8 cellular contexts compared by ENCODE assay signal in the genomic region with DNA sequence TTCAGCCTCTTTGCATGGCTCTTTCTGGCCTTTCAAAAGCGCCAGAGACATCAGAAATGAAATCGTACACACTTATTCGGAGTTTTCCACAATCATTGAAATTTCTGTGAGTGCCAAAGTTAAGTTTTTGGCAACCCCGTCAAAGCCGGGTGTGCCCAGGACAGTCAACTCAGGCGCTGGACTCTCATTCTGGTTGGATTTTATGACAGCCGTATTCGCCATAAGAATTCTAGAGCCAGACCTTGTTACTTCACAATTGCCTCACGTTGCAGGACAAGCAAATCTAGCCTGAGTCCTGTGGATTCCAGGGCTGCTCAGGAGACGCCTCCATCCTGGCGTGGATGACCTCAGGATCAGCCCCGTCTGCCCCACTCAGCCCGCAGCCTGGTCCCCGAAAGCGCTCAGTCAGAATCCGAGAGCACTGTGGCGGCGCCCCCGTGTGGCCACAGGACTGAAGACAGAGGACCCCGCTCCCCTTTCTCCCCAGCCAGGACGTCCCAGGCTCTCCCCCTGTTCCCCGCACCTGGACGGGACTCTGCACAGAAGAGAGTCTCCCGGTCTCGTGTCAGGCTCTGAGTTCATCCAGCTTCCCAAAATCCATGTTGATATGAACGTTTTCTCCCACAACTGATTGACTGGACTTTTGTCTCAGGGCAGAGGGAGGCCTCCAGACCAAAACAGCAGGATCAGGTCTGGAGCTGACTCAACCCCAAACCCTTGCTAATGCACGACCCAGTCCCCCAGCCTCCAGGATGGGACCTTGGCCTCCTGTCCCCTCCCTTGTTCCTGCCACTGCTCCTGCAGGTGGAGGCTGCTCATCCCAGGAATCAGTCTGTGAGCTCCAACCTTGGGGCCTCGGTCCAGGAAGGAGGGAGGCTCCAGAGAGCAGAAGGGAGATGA. TPM values are rescaled to one million over a fixed set of nuclear protein-coding genes. Genes with fewer than 3 reads are reported as not detected.
DNase-seq lines count a peak whose midpoint lies in the region; ATAC-seq and TF ChIP-seq lines count a peak whose summit lies in the region.

No MANE protein-coding gene starts in this region.

- H3K4me3 ChIP-seq in adipocyte (ENCODE audit: low read length) (peak overlapping the region; percentile 71), heart right ventricle (peak overlapping the region in 7 of 10 donors; percentile 8 to 38 (median 28)), prostate gland (no peak overlapping the region)

- H3K27ac ChIP-seq in heart right ventricle (no peak overlapping the region), prostate gland (no peak overlapping the region)

- H3K27me3 ChIP-seq in adipocyte (replicated peaks; ENCODE audit: control insufficient read depth, insufficient read depth, low read length): no peaks in the 10 kb centered on the region
- peaks cover 0 to 15% (median 0%) of the 10 kb centered on the region in 7 donors for H3K27me3 ChIP-seq in heart right ventricle
- no peaks in the 10 kb centered on the region for H3K27me3 ChIP-seq in prostate gland (replicated peaks; ENCODE audit: insufficient read depth)

- peak overlapping the region; percentile 40 for H3K9ac ChIP-seq in adipocyte (ENCODE audit: low read length)

- WGBS in heart right ventricle, 2 donors: 15 to 19% methylated on average over 28 of the region's 28 CpGs
- 13% methylated on average over 28 of the region's 28 CpGs for WGBS in prostate gland

- peak; percentile 35 for DNase-seq in COLO668 (lab: John Stamatoyannopoulos, UW; ENCODE audit: unreplicated experiment)
- peak; percentile 65 for DNase-seq in HCEC 1CT
- peak; percentile 10 for DNase-seq in SK-N-DZ (ENCODE audit: low spot score)
- DNase-seq in adipocyte (ENCODE audit: low read depth): peak; percentile 93
- peak; percentile 81 to 86 for DNase-seq in heart right ventricle
- peak; percentile 72 for DNase-seq in prostate gland (ENCODE audit: low spot score)
- DNase-seq in DMS153 treated with DMSO at 0.1 percent for 48 hours (lab: John Stamatoyannopoulos, UW; ENCODE audit: unreplicated experiment): no peak

- H3K9me3 ChIP-seq in adipocyte (ENCODE audit: control insufficient read depth, low read length): peaks cover 26% of the 10 kb centered on the region
- H3K9me3 ChIP-seq in heart right ventricle: peaks cover 0 to 18% (median 0%) of the 10 kb centered on the region in 11 donors
- H3K9me3 ChIP-seq in prostate gland: no peaks in the 10 kb centered on the region

- peak; percentile 89 to 99 (median 97) for ATAC-seq in heart right ventricle
- no peak for ATAC-seq in GM21390 (IDR thresholded peaks at IDR 0.05; ENCODE audit: unreplicated experiment)

- intact Hi-C loops in heart right ventricle (cut with DNase I) (loop anchor here (1.0 to 10.0 kb wide), 8 partner anchors 39 to 247 kb away; partner anchors contain the start of gene MICA (in 2 of the 10)), prostate gland (cut with DNase I) (loop anchor here (1.0 kb wide), 1 partner anchor 44 kb away; no protein-coding TSS in a partner anchor)

- TF ChIP-seq CTCF in heart right ventricle (IDR thresholded peaks at IDR 0.05): peak; percentile 70 to 92 (median 89)
- TF ChIP-seq CTCF in prostate gland (IDR thresholded peaks at IDR 0.05): peak; percentile 66 to 86 (median 82)

- no peaks in the 10 kb centered on the region for H3K36me3 ChIP-seq in adipocyte (ENCODE audit: control insufficient read depth, insufficient read depth, low read length, severe bottlenecking)
- H3K36me3 ChIP-seq in heart right ventricle: no peaks in the 10 kb centered on the region
- H3K36me3 ChIP-seq in prostate gland: no peaks in the 10 kb centered on the region

- TF ChIP-seq POLR2A in prostate gland (IDR thresholded peaks at IDR 0.05): no peak

- H3K4me1 ChIP-seq in adipocyte (ENCODE audit: control insufficient read depth, insufficient read depth, low read length) (no peaks in the 10 kb centered on the region), heart right ventricle (peaks cover 0 to 11% (median 7%) of the 10 kb centered on the region in 9 donors), prostate gland (replicated peaks) (no peaks in the 10 kb centered on the region)

RNA-seq across cellular contexts. Expression of gene MICA, which starts 38.2 kb away (rescaled TPM):
- polyA plus RNA-seq in SK-N-DZ (2014; cell fraction: cytosol; rRNA removed): not detected in 2 replicates
- not detected in 2 replicates for polyA plus RNA-seq in SK-N-DZ (2014; cell fraction: nucleus; rRNA removed)
- total RNA-seq in heart right ventricle: 10 to 100 TPM in 2 of 10 donors, 1 to 10 TPM in 8; 3.2 to 15.0 (median 8.7) TPM
- 10 to 100 TPM; 21.2 to 36.0 TPM for polyA plus RNA-seq in heart right ventricle
- total RNA-seq in prostate gland: 10 to 100 TPM; 16.1 to 22.8 TPM

RNA-seq across cellular contexts. Expression of gene MICB, which starts 56.3 kb away (rescaled TPM):
- 0.14 and 0.53 TPM in 2 replicates for polyA plus RNA-seq in SK-N-DZ (2014; cell fraction: cytosol; rRNA removed)
- polyA plus RNA-seq in SK-N-DZ (2014; cell fraction: nucleus; rRNA removed): 0.43 TPM in 1 of 2 replicates, not detected in the other
- total RNA-seq in heart right ventricle (1 to 10 TPM in 6 of 10 donors, under 1 TPM in 4; 0.66 to 4.3 (median 1.6) TPM), prostate gland (1 to 10 TPM; 1.3 to 5.5 TPM)
- 1 to 10 TPM; 1.0 to 1.2 TPM for polyA plus RNA-seq in heart right ventricle

Comparison
In these comparisons a context has a peak if more than half of its experiments do, and no peak if none do; other contexts are left out.
1. H3K4me3 ChIP-seq: peak in adipocyte (single experiment) and heart right ventricle (7 of 10); none in prostate gland (0 of 2).